ENCODE assay signal across 22 cellular contexts in the genomic region with DNA sequence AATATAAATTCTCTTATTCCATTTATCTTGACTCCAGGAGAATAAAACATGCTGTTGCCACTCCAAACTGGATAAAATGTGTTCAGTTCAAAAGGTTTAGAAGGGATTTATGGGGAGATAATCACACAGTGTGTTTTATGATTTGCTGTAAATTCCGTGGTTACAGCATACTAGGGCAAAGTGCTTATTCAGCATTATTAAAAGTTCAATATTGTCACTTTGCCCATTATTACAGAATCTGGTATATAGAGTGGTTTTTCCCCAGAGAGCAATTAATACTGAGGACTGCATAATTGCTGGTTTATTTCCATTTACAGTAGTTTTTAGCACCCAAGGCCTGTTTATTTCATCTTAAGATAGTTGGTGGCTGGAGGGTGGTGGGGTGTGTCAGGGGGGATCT.
DNase-seq lines count a peak whose midpoint lies in the region; ATAC-seq, FAIRE-seq and TF ChIP-seq lines count a peak whose summit lies in the region.
"Had no signal": no experiment of that assay in that cellular context is flagged by ENCODE, and none has a peak within 500 bp of the region (broad histone marks: within the 10 kb centered on the region; RNA-seq: fewer than 3 reads in every experiment).

No MANE protein-coding gene starts in this region.

- in situ Hi-C loops in HepG2 (cut with HindIII; ENCODE audit: extremely low pct_ligation_motif_present, low pct_unique_long_range_greater_than_20kb): no loop called here
- in situ Hi-C loops in IMR-90 (cut with MboI; ENCODE audit: low sequenced_read_pairs): no loop called here
- in situ Hi-C loops in K562 (cut with MboI): no loop called here

- no peak overlapping the region for H3K14ac ChIP-seq in IMR-90 (replicated peaks; ENCODE audit: low read depth, low read length)

- no peak overlapping the region for H2BK5ac ChIP-seq in IMR-90 (ENCODE audit: low read depth, low read length, poor library complexity, severe bottlenecking)

- H3K79me2 ChIP-seq in HepG2 (ENCODE audit: insufficient read depth, low read length) (no peaks in the 10 kb centered on the region), K562 (ENCODE audit: control insufficient read depth, insufficient read depth, low read length) (no peaks in the 10 kb centered on the region)

- H3K4me1 Mint-ChIP-seq in nephron: peaks cover 6% of the 10 kb centered on the region
- H3K4me1 Mint-ChIP-seq in activated CD4-positive, alpha-beta memory T cell treated with anti-CD3 and anti-CD28 coated beads for 36 hours (ENCODE audit: low read depth): no peaks in the 10 kb centered on the region
- H3K4me1 Mint-ChIP-seq: B cell had no signal

- WGBS in HepG2 (ENCODE audit: low lambda C conversion rate): 0% methylated on average over 1 of the region's 1 CpG
- 14% methylated on average over 1 of the region's 1 CpG for WGBS in right lobe of liver (ENCODE audit: insufficient coverage, low coverage, low lambda C conversion rate, missing lambda C conversion rate)
- WGBS in IMR-90 (ENCODE audit: extremely low coverage in 2 of 2, insufficient read length in 1 of 2), 2 experiments: no CpG with 5 or more reads among the region's 1 CpG
- 8% methylated on average over 1 of the region's 1 CpG for WGBS in K562 (ENCODE audit: insufficient coverage, low coverage, missing lambda C conversion rate)

- H4K91ac ChIP-seq in IMR-90 (ENCODE audit: insufficient read depth, low read depth, low read length): no peak overlapping the region

- no peak overlapping the region for H2BK20ac ChIP-seq in IMR-90 (ENCODE audit: low read depth, low read length)

- DNase-seq in HepG2 (ENCODE audit: low spot score) (no peak), right lobe of liver (no peak), IMR-90 (no peak), K562 (ENCODE audit: extremely low read depth in 1 of 4, low spot score in 3 of 4) (no peak), GM19239 (ENCODE audit: insufficient read length, low spot score) (no peak), occipital lobe (lab: John Stamatoyannopoulos, UW) (no peak)
- no peak for DNase-seq in activated CD4-positive, alpha-beta memory T cell treated with anti-CD3 and anti-CD28 coated beads for 36 hours
- DNase-seq: AML-193; Caco-2; Calu3; CD4-positive, alpha-beta T cell; CD8-positive, alpha-beta T cell; DMS79 treated with DMSO at 0.1 percent for 48 hours; GF-D8 had no signal

- POLR2A ChIA-PET in HepG2 (lab: Yijun Ruan, JAX): no interaction called here
- POLR2A ChIA-PET in IMR-90 (lab: Charles Lee; ENCODE audit: unreplicated experiment): no interaction called here
- POLR2A ChIA-PET in K562 (lab: Yijun Ruan, JAX): no interaction called here
- POLR2A ChIA-PET in activated CD4-positive, alpha-beta memory T cell treated with anti-CD3 and anti-CD28 coated beads for 36 hours (lab: Charles Lee): no interaction called here

- no peak overlapping the region for H3K4ac ChIP-seq in IMR-90 (ENCODE audit: low read depth, low read length)

- H3K4me3 Mint-ChIP-seq in nephron: no peak overlapping the region
- H3K4me3 Mint-ChIP-seq in activated CD4-positive, alpha-beta memory T cell treated with anti-CD3 and anti-CD28 coated beads for 36 hours: no peak overlapping the region
- H3K4me3 Mint-ChIP-seq: B cell; CD4-positive, alpha-beta T cell; CD8-positive, alpha-beta T cell had no signal

- FAIRE-seq in HepG2 (lab: Jason Lieb, UNC) (no peak), K562 (lab: Jason Lieb, UNC) (no peak), GM19239 (lab: Jason Lieb, UNC) (no peak)
- FAIRE-seq: D721Med, G401.6, GM12891 had no signal

- no peak for TF ChIP-seq POLR2A in HepG2 (IDR thresholded peaks at IDR 0.05; ENCODE audit: insufficient read depth in 1 of 2, low read depth in 2 of 2, low read length in 2 of 2)
- no peak for TF ChIP-seq POLR2A in right lobe of liver (IDR thresholded peaks at IDR 0.05)
- no peak for TF ChIP-seq POLR2A in IMR-90 (IDR thresholded peaks at IDR 0.05; ENCODE audit: low read depth, low read length)
- no peak for TF ChIP-seq POLR2A in K562 (conservative IDR thresholded peaks at IDR 0.05)

- peaks cover 74% of the 10 kb centered on the region for H3K9me3 ChIP-seq in HepG2 (ENCODE audit: low read length)
- H3K9me3 ChIP-seq in right lobe of liver: no peaks in the 10 kb centered on the region
- 0 out of 2 replicates have a peak, but pooled peaks cover 2% of the 10 kb centered on the region for H3K9me3 ChIP-seq in IMR-90 (ENCODE audit: control insufficient read depth, insufficient read depth, low read length)
- no peaks in the 10 kb centered on the region for H3K9me3 ChIP-seq in K562 (replicated peaks; ENCODE audit: control insufficient read depth, insufficient read depth, low read depth, low read length)

- H3K18ac ChIP-seq in IMR-90 (ENCODE audit: low read depth, low read length): no peak overlapping the region

- H3K23ac ChIP-seq in IMR-90 (ENCODE audit: low read depth, low read length): no peak overlapping the region

- no peak overlapping the region for H2AFZ ChIP-seq in HepG2 (ENCODE audit: low read length)
- no peak overlapping the region for H2AFZ ChIP-seq in IMR-90 (replicated peaks; ENCODE audit: low read length, poor library complexity)
- no peak overlapping the region for H2AFZ ChIP-seq in K562 (ENCODE audit: low read depth, low read length)

- no peak overlapping the region for H2AK9ac ChIP-seq in IMR-90 (replicated peaks; ENCODE audit: low read depth, low read length, poor library complexity)

- no peaks in the 10 kb centered on the region for H3K36me3 ChIP-seq in HepG2 (replicated peaks in 1 of 2; ENCODE audit: control insufficient read depth in 1 of 2, insufficient read depth in 2 of 2, low read length in 2 of 2)
- no peaks in the 10 kb centered on the region for H3K36me3 ChIP-seq in right lobe of liver
- no peaks in the 10 kb centered on the region for H3K36me3 ChIP-seq in IMR-90 (ENCODE audit: control insufficient read depth, insufficient read depth, low read length)
- no peaks in the 10 kb centered on the region for H3K36me3 ChIP-seq in K562 (ENCODE audit: control insufficient read depth, insufficient read depth, low read length)
- H3K36me3 ChIP-seq: BLaER1 treated with 17β-estradiol and CSF1 and Interleukin-3, amounts not matched to agents 10 nM and 100 nM had no signal

- H3K4me2 ChIP-seq in HepG2 (ENCODE audit: low read depth, low read length) (no peak overlapping the region), IMR-90 (ENCODE audit: low read depth, low read length) (no peak overlapping the region), K562 (ENCODE audit: insufficient read depth, low read length) (no peak overlapping the region)
- H3K4me2 ChIP-seq: BLaER1 treated with 17β-estradiol and CSF1 and Interleukin-3, amounts not matched to agents 10 nM and 100 nM had no signal

- no peak for ATAC-seq in HepG2
- no peak for ATAC-seq in right lobe of liver
- no peak for ATAC-seq in IMR-90 (ENCODE audit: low read depth)
- ATAC-seq in K562: no peak
- ATAC-seq: CD8-positive, alpha-beta T cell had no signal

- H3K9me1 ChIP-seq in IMR-90 (ENCODE audit: insufficient read depth, low read length) (no peaks in the 10 kb centered on the region), K562 (ENCODE audit: control insufficient read depth, insufficient read depth, low read length) (no peaks in the 10 kb centered on the region)

- no peaks in the 10 kb centered on the region for H3K36me3 Mint-ChIP-seq in nephron (ENCODE audit: low read depth)
- no peaks in the 10 kb centered on the region for H3K36me3 Mint-ChIP-seq in activated CD4-positive, alpha-beta memory T cell treated with anti-CD3 and anti-CD28 coated beads for 36 hours
- H3K36me3 Mint-ChIP-seq: CD8-positive, alpha-beta T cell had no signal

- H3K4me1 ChIP-seq in HepG2 (ENCODE audit: insufficient read depth, low read length) (no peaks in the 10 kb centered on the region), right lobe of liver (no peaks in the 10 kb centered on the region), IMR-90 (ENCODE audit: control insufficient read depth, insufficient read depth, low read length) (no peaks in the 10 kb centered on the region), K562 (replicated peaks in 1 of 2; ENCODE audit: control insufficient read depth in 2 of 2, insufficient read depth in 2 of 2, low read length in 2 of 2) (no peaks in the 10 kb centered on the region)
- H3K4me1 ChIP-seq: BLaER1 treated with 17β-estradiol and CSF1 and Interleukin-3, amounts not matched to agents 10 nM and 100 nM; Caco-2 had no signal

- no peak overlapping the region for H3K4me3 ChIP-seq in HepG2 (replicated peaks in 1 of 3; ENCODE audit: insufficient read depth in 1 of 3, low read depth in 2 of 3, low read length in 3 of 3)
- no peak overlapping the region for H3K4me3 ChIP-seq in right lobe of liver
- H3K4me3 ChIP-seq in IMR-90 (ENCODE audit: insufficient read depth, low read depth, low read length): no peak overlapping the region
- no peak overlapping the region for H3K4me3 ChIP-seq in K562
- H3K4me3 ChIP-seq: BLaER1 treated with 17β-estradiol and CSF1 and Interleukin-3, amounts not matched to agents 10 nM and 100 nM had no signal

- TF ChIP-seq CTCF in HepG2 (CRISPR knock-in tag; IDR thresholded peaks at IDR 0.05) (no peak), right lobe of liver (IDR thresholded peaks at IDR 0.05) (no peak), IMR-90 (conservative IDR thresholded peaks at IDR 0.05; ENCODE audit: low read depth, low read length) (no peak), K562 (IDR thresholded peaks at IDR 0.05 in 2 of 3, conservative IDR thresholded peaks at IDR 0.05 in 1 of 3; ENCODE audit: insufficient read depth in 2 of 3, low read depth in 1 of 3, low read length in 3 of 3) (no peak), nephron (IDR thresholded peaks at IDR 0.05; ENCODE audit: unreplicated experiment in 3 of 3) (no peak)

- H4K20me1 ChIP-seq in HepG2 (ENCODE audit: insufficient read depth, low read length): no peaks in the 10 kb centered on the region
- no peaks in the 10 kb centered on the region for H4K20me1 ChIP-seq in IMR-90 (ENCODE audit: insufficient read depth, low read length)
- no peaks in the 10 kb centered on the region for H4K20me1 ChIP-seq in K562 (replicated peaks; ENCODE audit: control insufficient read depth, insufficient read depth, low read length)
- H4K20me1 ChIP-seq: BLaER1 treated with 17β-estradiol and CSF1 and Interleukin-3, amounts not matched to agents 10 nM and 100 nM had no signal

- peak overlapping the region in 2 of 3 experiments; percentile 4 to 44 for H3K27ac Mint-ChIP-seq in nephron
- no peak overlapping the region for H3K27ac Mint-ChIP-seq in activated CD4-positive, alpha-beta memory T cell treated with anti-CD3 and anti-CD28 coated beads for 36 hours
- H3K27ac Mint-ChIP-seq: B cell; CD4-positive, alpha-beta T cell; CD8-positive, alpha-beta T cell had no signal

- CTCF ChIA-PET in HepG2 (lab: Yijun Ruan, JAX; ENCODE audit: low intra/inter-chr PET ratio, low total read pairs) (no interaction called here), IMR-90 (lab: Yijun Ruan, JAX) (no interaction called here), K562 (lab: Yijun Ruan, JAX; ENCODE audit: low intra/inter-chr PET ratio) (no interaction called here)
- CTCF ChIA-PET in activated CD4-positive, alpha-beta memory T cell treated with anti-CD3 and anti-CD28 coated beads for 36 hours (lab: Charles Lee): no interaction called here

- no peak overlapping the region for H3K56ac ChIP-seq in IMR-90 (ENCODE audit: extremely low read depth, insufficient read depth, low read length)

- no peak overlapping the region for H3K9ac ChIP-seq in HepG2 (ENCODE audit: insufficient read depth, low read depth, low read length)
- H3K9ac ChIP-seq in IMR-90 (ENCODE audit: low read depth, low read length): no peak overlapping the region
- H3K9ac ChIP-seq in K562 (ENCODE audit: insufficient read depth in 1 of 2, low read depth in 2 of 2, low read length in 2 of 2): no peak overlapping the region
- H3K9ac ChIP-seq: BLaER1 treated with 17β-estradiol and CSF1 and Interleukin-3, amounts not matched to agents 10 nM and 100 nM had no signal

- dilution Hi-C loops in IMR-90 (cut with HindIII; ENCODE audit: low sequenced_read_pairs, unreplicated experiment): no loop called here

- no TSS peak for BruUV-seq in HepG2 (replicated peaks; lab: Mats Ljungman, UMichigan)
- no TSS peak for BruUV-seq in IMR-90 (replicated peaks; lab: Mats Ljungman, UMichigan)
- BruUV-seq in K562 (replicated peaks; lab: Mats Ljungman, UMichigan): no TSS peak

- H3K27me3 Mint-ChIP-seq in nephron (ENCODE audit: low read depth): no peaks in the 10 kb centered on the region
- H3K27me3 Mint-ChIP-seq in activated CD4-positive, alpha-beta memory T cell treated with anti-CD3 and anti-CD28 coated beads for 36 hours: no peaks in the 10 kb centered on the region
- H3K27me3 Mint-ChIP-seq: B cell; CD4-positive, alpha-beta T cell had no signal

- no peak overlapping the region for H2AK5ac ChIP-seq in IMR-90 (ENCODE audit: low read depth, low read length)

- peaks cover 28% of the 10 kb centered on the region for H3K9me3 Mint-ChIP-seq in nephron
- H3K9me3 Mint-ChIP-seq in activated CD4-positive, alpha-beta memory T cell treated with anti-CD3 and anti-CD28 coated beads for 36 hours: peaks cover 37% of the 10 kb centered on the region

- TF ChIP-seq RAD21 in HepG2 (CRISPR knock-in tag; IDR thresholded peaks at IDR 0.05) (no peak), IMR-90 (IDR thresholded peaks at IDR 0.05; ENCODE audit: low read length) (no peak), K562 (CRISPR knock-in tag; conservative IDR thresholded peaks at IDR 0.05 in 1 of 2, IDR thresholded peaks at IDR 0.05 in 1 of 2) (no peak)

- intact Hi-C loops in HepG2 (cut with micrococcal nuclease; ENCODE audit: unreplicated experiment): no loop called here
- intact Hi-C loops in right lobe of liver (cut with DNase I): no loop called here
- intact Hi-C loops in IMR-90 (cut with micrococcal nuclease): no loop called here
- intact Hi-C loops in K562 (cut with micrococcal nuclease): no loop called here
- intact Hi-C loops in activated CD4-positive, alpha-beta memory T cell treated with anti-CD3 and anti-CD28 coated beads for 36 hours (cut with micrococcal nuclease): no loop called here

- no peak for TF ChIP-seq EP300 in HepG2 (IDR thresholded peaks at IDR 0.05; ENCODE audit: low read depth in 2 of 2, low read length in 2 of 2)
- TF ChIP-seq EP300 in HepG2 (CRISPR knock-in tag; IDR thresholded peaks at IDR 0.05; ENCODE audit: borderline replicate concordance): no peak
- no peak for TF ChIP-seq EP300 in K562 (IDR thresholded peaks at IDR 0.05; ENCODE audit: low read length)

- H3K27ac ChIP-seq in HepG2 (ENCODE audit: extremely low read length, insufficient read depth, low read length) (no peak overlapping the region), right lobe of liver (no peak overlapping the region), IMR-90 (ENCODE audit: insufficient read depth, low read length) (no peak overlapping the region), K562 (ENCODE audit: extremely low read depth, low read depth, low read length) (no peak overlapping the region)
- H3K27ac ChIP-seq: 22Rv1; BLaER1 treated with 17β-estradiol and CSF1 and Interleukin-3, amounts not matched to agents 10 nM and 100 nM; C4-2B had no signal

- H2BK120ac ChIP-seq in IMR-90 (ENCODE audit: low read depth, low read length): no peak overlapping the region

- H2BK15ac ChIP-seq in IMR-90 (ENCODE audit: low read depth, low read length): no peak overlapping the region

- H3K79me1 ChIP-seq in IMR-90 (ENCODE audit: low read depth in 1 of 2, low read length in 2 of 2): no peaks in the 10 kb centered on the region

- no peaks in the 10 kb centered on the region for H3K27me3 ChIP-seq in HepG2 (ENCODE audit: control insufficient read depth in 1 of 2, insufficient read depth in 2 of 2, low read length in 2 of 2)
- no peaks in the 10 kb centered on the region for H3K27me3 ChIP-seq in right lobe of liver
- H3K27me3 ChIP-seq in IMR-90 (ENCODE audit: control insufficient read depth, insufficient read depth, low read length): no peaks in the 10 kb centered on the region
- no peaks in the 10 kb centered on the region for H3K27me3 ChIP-seq in K562 (ENCODE audit: control insufficient read depth in 2 of 2, insufficient read depth in 2 of 2, low read length in 2 of 2)
- H3K27me3 ChIP-seq: BLaER1 treated with 17β-estradiol and CSF1 and Interleukin-3, amounts not matched to agents 10 nM and 100 nM had no signal

- H4K8ac ChIP-seq in IMR-90 (ENCODE audit: low read depth in 2 of 2, low read length in 2 of 2): no peak overlapping the region

- H4K5ac ChIP-seq in IMR-90 (ENCODE audit: low read depth, low read length): no peak overlapping the region
